In genomic region chr10:116857156-116857555, GRCh38 we compare ENCODE assay signal across 31 cellular contexts. TPM values are rescaled to one million over a fixed set of nuclear protein-coding genes. Genes with fewer than 3 reads are reported as not detected.
"Had no signal": no experiment of that assay in that cellular context is flagged by ENCODE, and none has a peak within 500 bp of the region (broad histone marks: within the 10 kb centered on the region; RNA-seq: fewer than 3 reads in every experiment).

No MANE protein-coding gene starts in this region.

- H3K27me3 Mint-ChIP-seq: type B pancreatic cell had no signal

- ATAC-seq: natural killer cell; psoas muscle; right cardiac atrium; right lobe of liver; stimulated activated memory B cell treated with anti-CD40 and anti-IgM and Interleukin-4, amounts not matched to agents 10 μg/mL and 1 μg/mL and 100 μg/mL, for 72 hours; stimulated activated naive CD8-positive, alpha-beta T cell treated with anti-CD3 and anti-CD28 coated beads, Interleukin-15, amount 100 ng/mL, for 72 hours; stimulated activated naive CD8-positive, alpha-beta T cell treated with anti-CD3 and anti-CD28 coated beads, Interleukin-15, Interleukin-2, amounts not matched to agents 100 U/mL and 50 U/mL, for 24 hours; upper lobe of right lung had no signal

- H3K79me2 ChIP-seq: parathyroid adenoma had no signal

- H3K27me3 ChIP-seq: neural progenitor cell, ovary, right lobe of liver, sigmoid colon, suprapubic skin, testis, tibial artery, transverse colon, upper lobe of right lung, uterus had no signal

- H3K27ac ChIP-seq: neural progenitor cell, ovary, parathyroid adenoma, psoas muscle, right lobe of liver, sigmoid colon, skin epidermis, spleen, suprapubic skin, testis, tibial artery, transverse colon, upper lobe of right lung, uterus had no signal

- H3K9ac ChIP-seq: neural progenitor cell, parathyroid adenoma had no signal

- H3K9me3 ChIP-seq: ovary, right lobe of liver, testis, upper lobe of right lung, uterus had no signal

- DNase-seq: natural killer cell; occipital lobe; ovary; psoas muscle; right cardiac atrium; right lobe of liver; sigmoid colon; spleen; stimulated activated CD4-positive, alpha-beta T cell treated with anti-CD3 and anti-CD28 coated beads, Interleukin-12 subunit alpha, Interleukin-12 subunit beta, amount 100 ng/mL, for 4 hours; stimulated activated CD4-positive, alpha-beta T cell treated with anti-CD3 and anti-CD28 coated beads, Interleukin-1b, Interleukin-23, amount 100 ng/mL, for 48 hours; stimulated activated CD4-positive, alpha-beta T cell treated with anti-CD3 and anti-CD28 coated beads, Interleukin-4, amount 100 ng/mL, for 1 hour; stimulated activated CD4-positive, alpha-beta T cell treated with anti-CD3 and anti-CD28 coated beads, Interleukin-4, amount 100 ng/mL, for 4 hours; stimulated activated CD8-positive, alpha-beta memory T cell treated with anti-CD3 and anti-CD28 coated beads, Interleukin-4, amount 100 ng/mL, for 48 hours; stimulated activated naive CD4-positive, alpha-beta T cell; stimulated activated naive CD8-positive, alpha-beta T cell treated with anti-CD3 and anti-CD28 coated beads, Interleukin-15, amount 100 ng/mL, for 72 hours; stimulated activated naive CD8-positive, alpha-beta T cell treated with anti-CD3 and anti-CD28 coated beads, Interleukin-15, Interleukin-2, amounts not matched to agents 100 U/mL and 50 U/mL, for 24 hours; substantia nigra; testis; tibial artery; transverse colon; upper lobe of right lung; uterus had no signal

- H3K4me1 Mint-ChIP-seq: natural killer cell; nephron; neural progenitor cell; stimulated activated memory B cell treated with anti-CD40 and anti-IgM and Interleukin-4, amounts not matched to agents 10 μg/mL and 1 μg/mL and 100 μg/mL, for 72 hours; stimulated activated naive CD8-positive, alpha-beta T cell treated with anti-CD3 and anti-CD28 coated beads, Interleukin-15, amount 100 ng/mL, for 72 hours had no signal

- H3K36me3 Mint-ChIP-seq: natural killer cell, type B pancreatic cell had no signal

- H3K27ac Mint-ChIP-seq: natural killer cell; nephron; neural progenitor cell; progenitor cell of endocrine pancreas; stimulated activated memory B cell treated with anti-CD40 and anti-IgM and Interleukin-4, amounts not matched to agents 10 μg/mL and 1 μg/mL and 100 μg/mL, for 72 hours; stimulated activated naive CD8-positive, alpha-beta T cell treated with anti-CD3 and anti-CD28 coated beads, Interleukin-15, amount 100 ng/mL, for 72 hours; type B pancreatic cell had no signal

- H3K4me2 ChIP-seq: neural progenitor cell, smooth muscle cell had no signal

- H3K4me3 Mint-ChIP-seq: natural killer cell; nephron; neural progenitor cell; stimulated activated memory B cell treated with anti-CD40 and anti-IgM and Interleukin-4, amounts not matched to agents 10 μg/mL and 1 μg/mL and 100 μg/mL, for 72 hours; stimulated activated naive CD8-positive, alpha-beta T cell treated with anti-CD3 and anti-CD28 coated beads, Interleukin-15, amount 100 ng/mL, for 72 hours; type B pancreatic cell had no signal

- H3K4me1 ChIP-seq: neural progenitor cell, psoas muscle, right lobe of liver, sigmoid colon, spleen, suprapubic skin, testis, tibial artery, transverse colon, upper lobe of right lung, uterus had no signal

- H2AFZ ChIP-seq: neural progenitor cell, parathyroid adenoma had no signal

- H3K36me3 ChIP-seq: neural progenitor cell, ovary, right lobe of liver, sigmoid colon, spleen, suprapubic skin, tibial artery, transverse colon, upper lobe of right lung, uterus had no signal

- H3K4me3 ChIP-seq: neural progenitor cell, ovary, psoas muscle, right lobe of liver, sigmoid colon, skin epidermis, smooth muscle cell, spleen, suprapubic skin, testis, tibial artery, transverse colon, upper lobe of right lung, uterus had no signal

RNA-seq across cellular contexts. Expression of gene ENO4, which starts 7.9 kb away (rescaled TPM):
- total RNA-seq: natural killer cell, psoas muscle, right lobe of liver, spleen, upper lobe of right lung had no signal
- polyA plus RNA-seq: psoas muscle had no signal
